In genomic region chr10:2928219-2928840, GRCh38 we compare ENCODE assay signal across 1 cellular context.
TF ChIP-seq lines count a peak whose summit lies in the region.

No MANE protein-coding gene starts in this region.

TF ChIP-seq in GM23338, 12 proteins besides CTCF, POLR2A, EP300 and RAD21 (continued from another document):
- TF ChIP-seq, protein P1, sequence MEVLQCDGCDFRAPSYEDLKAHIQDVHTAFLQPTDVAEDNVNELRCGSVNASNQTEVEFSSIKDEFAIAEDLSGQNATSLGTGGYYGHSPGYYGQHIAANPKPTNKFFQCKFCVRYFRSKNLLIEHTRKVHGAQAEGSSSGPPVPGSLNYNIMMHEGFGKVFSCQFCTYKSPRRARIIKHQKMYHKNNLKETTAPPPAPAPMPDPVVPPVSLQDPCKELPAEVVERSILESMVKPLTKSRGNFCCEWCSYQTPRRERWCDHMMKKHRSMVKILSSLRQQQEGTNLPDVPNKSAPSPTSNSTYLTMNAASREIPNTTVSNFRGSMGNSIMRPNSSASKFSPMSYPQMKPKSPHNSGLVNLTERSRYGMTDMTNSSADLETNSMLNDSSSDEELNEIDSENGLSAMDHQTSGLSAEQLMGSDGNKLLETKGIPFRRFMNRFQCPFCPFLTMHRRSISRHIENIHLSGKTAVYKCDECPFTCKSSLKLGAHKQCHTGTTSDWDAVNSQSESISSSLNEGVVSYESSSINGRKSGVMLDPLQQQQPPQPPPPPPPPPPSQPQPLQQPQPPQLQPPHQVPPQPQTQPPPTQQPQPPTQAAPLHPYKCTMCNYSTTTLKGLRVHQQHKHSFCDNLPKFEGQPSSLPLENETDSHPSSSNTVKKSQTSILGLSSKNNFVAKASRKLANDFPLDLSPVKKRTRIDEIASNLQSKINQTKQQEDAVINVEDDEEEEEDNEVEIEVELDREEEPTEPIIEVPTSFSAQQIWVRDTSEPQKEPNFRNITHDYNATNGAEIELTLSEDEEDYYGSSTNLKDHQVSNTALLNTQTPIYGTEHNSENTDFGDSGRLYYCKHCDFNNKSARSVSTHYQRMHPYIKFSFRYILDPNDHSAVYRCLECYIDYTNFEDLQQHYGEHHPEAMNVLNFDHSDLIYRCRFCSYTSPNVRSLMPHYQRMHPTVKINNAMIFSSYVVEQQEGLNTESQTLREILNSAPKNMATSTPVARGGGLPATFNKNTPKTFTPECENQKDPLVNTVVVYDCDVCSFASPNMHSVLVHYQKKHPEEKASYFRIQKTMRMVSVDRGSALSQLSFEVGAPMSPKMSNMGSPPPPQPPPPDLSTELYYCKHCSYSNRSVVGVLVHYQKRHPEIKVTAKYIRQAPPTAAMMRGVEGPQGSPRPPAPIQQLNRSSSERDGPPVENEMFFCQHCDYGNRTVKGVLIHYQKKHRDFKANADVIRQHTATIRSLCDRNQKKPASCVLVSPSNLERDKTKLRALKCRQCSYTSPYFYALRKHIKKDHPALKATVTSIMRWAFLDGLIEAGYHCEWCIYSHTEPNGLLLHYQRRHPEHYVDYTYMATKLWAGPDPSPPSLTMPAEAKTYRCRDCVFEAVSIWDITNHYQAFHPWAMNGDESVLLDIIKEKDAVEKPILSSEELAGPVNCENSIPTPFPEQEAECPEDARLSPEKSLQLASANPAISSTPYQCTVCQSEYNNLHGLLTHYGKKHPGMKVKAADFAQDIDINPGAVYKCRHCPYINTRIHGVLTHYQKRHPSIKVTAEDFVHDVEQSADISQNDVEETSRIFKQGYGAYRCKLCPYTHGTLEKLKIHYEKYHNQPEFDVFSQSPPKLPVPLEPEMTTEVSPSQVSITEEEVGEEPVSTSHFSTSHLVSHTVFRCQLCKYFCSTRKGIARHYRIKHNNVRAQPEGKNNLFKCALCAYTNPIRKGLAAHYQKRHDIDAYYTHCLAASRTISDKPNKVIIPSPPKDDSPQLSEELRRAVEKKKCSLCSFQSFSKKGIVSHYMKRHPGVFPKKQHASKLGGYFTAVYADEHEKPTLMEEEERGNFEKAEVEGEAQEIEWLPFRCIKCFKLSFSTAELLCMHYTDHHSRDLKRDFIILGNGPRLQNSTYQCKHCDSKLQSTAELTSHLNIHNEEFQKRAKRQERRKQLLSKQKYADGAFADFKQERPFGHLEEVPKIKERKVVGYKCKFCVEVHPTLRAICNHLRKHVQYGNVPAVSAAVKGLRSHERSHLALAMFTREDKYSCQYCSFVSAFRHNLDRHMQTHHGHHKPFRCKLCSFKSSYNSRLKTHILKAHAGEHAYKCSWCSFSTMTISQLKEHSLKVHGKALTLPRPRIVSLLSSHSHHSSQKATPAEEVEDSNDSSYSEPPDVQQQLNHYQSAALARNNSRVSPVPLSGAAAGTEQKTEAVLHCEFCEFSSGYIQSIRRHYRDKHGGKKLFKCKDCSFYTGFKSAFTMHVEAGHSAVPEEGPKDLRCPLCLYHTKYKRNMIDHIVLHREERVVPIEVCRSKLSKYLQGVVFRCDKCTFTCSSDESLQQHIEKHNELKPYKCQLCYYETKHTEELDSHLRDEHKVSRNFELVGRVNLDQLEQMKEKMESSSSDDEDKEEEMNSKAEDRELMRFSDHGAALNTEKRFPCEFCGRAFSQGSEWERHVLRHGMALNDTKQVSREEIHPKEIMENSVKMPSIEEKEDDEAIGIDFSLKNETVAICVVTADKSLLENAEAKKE (CRISPR knock-in tag; IDR thresholded peaks at IDR 0.05): no peak
- TF ChIP-seq NANOG (IDR thresholded peaks at IDR 0.05; ENCODE audit: borderline replicate concordance) (no peak), ETS1 (IDR thresholded peaks at IDR 0.05) (no peak), ZNF331 (CRISPR knock-in tag; IDR thresholded peaks at IDR 0.05; ENCODE audit: low read depth) (no peak), EZH2phosphoT487 (IDR thresholded peaks at IDR 0.05; ENCODE audit: unreplicated experiment) (no peak), STAT1 (IDR thresholded peaks at IDR 0.05; ENCODE audit: unreplicated experiment) (no peak), ZNF114 (CRISPR knock-in tag; IDR thresholded peaks at IDR 0.05) (no peak), EZH2 (IDR thresholded peaks at IDR 0.05; ENCODE audit: low read depth, unreplicated experiment) (no peak), POLR2AphosphoS5 (IDR thresholded peaks at IDR 0.05; ENCODE audit: low read depth) (no peak)
